In genomic region chr1:198655464-198656121, GRCh38 we compare ENCODE assay signal across 11 cellular contexts. TPM values are rescaled to one million over a fixed set of nuclear protein-coding genes. Genes with fewer than 3 reads are reported as not detected.
A peak's percentile ranks its signal among the peaks of the same experiment; 100 is the strongest.
DNase-seq lines count a peak whose midpoint lies in the region; ATAC-seq, FAIRE-seq and TF ChIP-seq lines count a peak whose summit lies in the region.
"Had no signal": no experiment of that assay in that cellular context is flagged by ENCODE, and none has a peak within 500 bp of the region (broad histone marks: within the 10 kb centered on the region; RNA-seq: fewer than 3 reads in every experiment).

No MANE protein-coding gene starts in this region.

- no peak overlapping the region for H3K9ac ChIP-seq in GM12878 (ENCODE audit: control insufficient read depth, insufficient read depth, low read length)

- SMC1A ChIA-PET in GM12878 (lab: Charles Lee; ENCODE audit: uncharacterized antibody, unreplicated experiment), result interaction anchor here (0.6 to 4.3 kb wide), 10 partner anchors 7 to 483 kb away, joined by 3 to 37 read pairs (median 6); no protein-coding TSS in a partner anchor

- 0% methylated on average over 1 of the region's 1 CpG for WGBS in GM12878 (ENCODE audit: insufficient coverage, insufficient replicate concordance, low lambda C conversion rate, missing lambda C conversion rate)

- no TSS peak for BruUV-seq in GM12878 (replicated peaks; lab: Mats Ljungman, UMichigan)

- H3K79me2 ChIP-seq in GM12878 (ENCODE audit: control insufficient read depth, insufficient read depth, low read length), result peaks cover 45% of the 10 kb centered on the region

- DNase-seq in T-helper 2 cell treated with Interferon-gamma antibody and Interleukin-4, amounts not matched to agents 5 μg/mL and 100 μg/mL, for 36 hours (ENCODE audit: low spot score), result no peak
- no peak for DNase-seq in T-helper 2 cell
- no peak for DNase-seq in GM12878 (ENCODE audit: low read depth, low spot score)
- DNase-seq in stimulated activated naive B cell treated with anti-CD40 and anti-IgM and Interleukin-4, amounts not matched to agents 10 μg/mL and 1 μg/mL and 100 μg/mL, for 72 hours, result no peak
- no peak for DNase-seq in COR-L47 (lab: John Stamatoyannopoulos, UW)
- DNase-seq in DMS79 (lab: John Stamatoyannopoulos, UW), result no peak
- DNase-seq: adrenal gland, RPMI8226, thyroid gland had no signal

- H3K36me3 ChIP-seq in GM12878 (ENCODE audit: control insufficient read depth in 2 of 2, insufficient read depth in 2 of 2, low read length in 1 of 2), result no peaks in the 10 kb centered on the region
- H3K36me3 ChIP-seq: adrenal gland, thyroid gland had no signal

- intact Hi-C loops in GM12878 (cut with micrococcal nuclease; ENCODE audit: unreplicated experiment), result no loop called here

- H3K4me1 ChIP-seq in GM12878 (ENCODE audit: control insufficient read depth, insufficient read depth, low read length), result peaks cover 30% of the 10 kb centered on the region
- H3K4me1 ChIP-seq: thyroid gland had no signal

- no peaks in the 10 kb centered on the region for H3K9me3 Mint-ChIP-seq in T-helper 2 cell treated with Interferon-gamma antibody and Interleukin-4, amounts not matched to agents 5 μg/mL and 100 μg/mL, for 36 hours
- H3K9me3 Mint-ChIP-seq in stimulated activated naive B cell treated with anti-CD40 and anti-IgM and Interleukin-4, amounts not matched to agents 10 μg/mL and 1 μg/mL and 100 μg/mL, for 72 hours, result no peaks in the 10 kb centered on the region

- H3K4me3 Mint-ChIP-seq in T-helper 2 cell treated with Interferon-gamma antibody and Interleukin-4, amounts not matched to agents 5 μg/mL and 100 μg/mL, for 36 hours, result peak overlapping the region; percentile 84
- H3K4me3 Mint-ChIP-seq in stimulated activated naive B cell treated with anti-CD40 and anti-IgM and Interleukin-4, amounts not matched to agents 10 μg/mL and 1 μg/mL and 100 μg/mL, for 72 hours, result peak overlapping the region; percentile 52 to 53

- TF ChIP-seq POLR2A in GM12878 (IDR thresholded peaks at IDR 0.05; ENCODE audit: low read depth, low read length), result no peak

- H2AFZ ChIP-seq in GM12878 (ENCODE audit: control insufficient read depth, low read depth, low read length), result 0 out of 2 replicates have a peak overlapping the region, but pooled peaks have one; percentile 1

- H3K9me3 ChIP-seq in GM12878 (replicated peaks; ENCODE audit: control insufficient read depth, insufficient read depth, low read length), result no peaks in the 10 kb centered on the region
- H3K9me3 ChIP-seq: adrenal gland, thyroid gland had no signal

- no peaks in the 10 kb centered on the region for H3K27me3 ChIP-seq in GM12878 (replicated peaks in 1 of 2; ENCODE audit: control insufficient read depth in 2 of 2, insufficient read depth in 2 of 2, low read length in 1 of 2)
- H3K27me3 ChIP-seq: adrenal gland, thyroid gland had no signal

- peaks cover 67% of the 10 kb centered on the region for H3K4me1 Mint-ChIP-seq in T-helper 2 cell treated with Interferon-gamma antibody and Interleukin-4, amounts not matched to agents 5 μg/mL and 100 μg/mL, for 36 hours (ENCODE audit: low read depth)
- peaks cover 23 to 61% of the 10 kb centered on the region in 2 donors for H3K4me1 Mint-ChIP-seq in stimulated activated naive B cell treated with anti-CD40 and anti-IgM and Interleukin-4, amounts not matched to agents 10 μg/mL and 1 μg/mL and 100 μg/mL, for 72 hours

- TF ChIP-seq RAD21 in GM12878 (IDR thresholded peaks at IDR 0.05; ENCODE audit: insufficient read depth, low read depth, low read length), result no peak

- ATAC-seq in HG03354 (IDR thresholded peaks at IDR 0.05; ENCODE audit: poor library complexity, severe bottlenecking, unreplicated experiment) (peak; percentile 37), GM12878 (peak; percentile 55), HG03432 (IDR thresholded peaks at IDR 0.05; ENCODE audit: unreplicated experiment) (no peak)
- ATAC-seq in stimulated activated naive B cell treated with anti-CD40 and anti-IgM and Interleukin-4, amounts not matched to agents 10 μg/mL and 1 μg/mL and 100 μg/mL, for 72 hours (replicated peaks), result no peak

- POLR2A ChIA-PET in GM12878 (lab: Charles Lee), result interaction anchor here (0.6 to 2.1 kb wide), 8 partner anchors 10 to 483 kb away, joined by 3 to 15 read pairs (median 4); no protein-coding TSS in a partner anchor

- no peak for TF ChIP-seq EP300 in GM12878 (IDR thresholded peaks at IDR 0.05; ENCODE audit: borderline replicate concordance in 1 of 2, control insufficient read depth in 1 of 2, low read depth in 2 of 2, low read length in 2 of 2)

- peak overlapping the region; percentile 90 for H3K4me2 ChIP-seq in GM12878 (ENCODE audit: control insufficient read depth, insufficient read depth)

- H3K27me3 Mint-ChIP-seq in T-helper 2 cell treated with Interferon-gamma antibody and Interleukin-4, amounts not matched to agents 5 μg/mL and 100 μg/mL, for 36 hours (ENCODE audit: low read depth), result no peaks in the 10 kb centered on the region
- H3K27me3 Mint-ChIP-seq in stimulated activated naive B cell treated with anti-CD40 and anti-IgM and Interleukin-4, amounts not matched to agents 10 μg/mL and 1 μg/mL and 100 μg/mL, for 72 hours, result no peaks in the 10 kb centered on the region

- H3K27ac ChIP-seq in GM12878 (ENCODE audit: control insufficient read depth, insufficient read depth), result peak overlapping the region; percentile 29
- H3K27ac ChIP-seq: thyroid gland had no signal

- RAD21 ChIA-PET in GM12878 (lab: Charles Lee; ENCODE audit: unreplicated experiment), result interaction anchor here (0.9 to 3.2 kb wide), 9 partner anchors 12 to 107 kb away, joined by 3 to 26 read pairs (median 3); no protein-coding TSS in a partner anchor

- peak; percentile 69 for FAIRE-seq in GM12878 (lab: Jason Lieb, UNC)

- no peak overlapping the region for H3K4me3 ChIP-seq in GM12878
- H3K4me3 ChIP-seq: adrenal gland, thyroid gland had no signal

- CTCF ChIA-PET in GM12878 (lab: Yijun Ruan, JAX), result interaction anchor here (0.6 to 2.1 kb wide), 4 partner anchors 9 to 34 kb away, joined by 3 to 7 read pairs (median 3); no protein-coding TSS in a partner anchor

- H4K20me1 ChIP-seq in GM12878 (ENCODE audit: control insufficient read depth, insufficient read depth), result no peaks in the 10 kb centered on the region

- in situ Hi-C loops in GM12878 (cut with MboI), result no loop called here

- no peak for TF ChIP-seq CTCF in GM12878 (IDR thresholded peaks at IDR 0.05 in 2 of 3, conservative IDR thresholded peaks at IDR 0.05 in 1 of 3; ENCODE audit: control insufficient read depth in 2 of 3, extremely low read depth in 1 of 3, insufficient read depth in 1 of 3, low read depth in 3 of 3, low read length in 3 of 3)

- H3K36me3 Mint-ChIP-seq in T-helper 2 cell treated with Interferon-gamma antibody and Interleukin-4, amounts not matched to agents 5 μg/mL and 100 μg/mL, for 36 hours (ENCODE audit: low read depth), result peaks cover 50% of the 10 kb centered on the region
- peaks cover 5 to 25% of the 10 kb centered on the region in 2 donors for H3K36me3 Mint-ChIP-seq in stimulated activated naive B cell treated with anti-CD40 and anti-IgM and Interleukin-4, amounts not matched to agents 10 μg/mL and 1 μg/mL and 100 μg/mL, for 72 hours

- peak overlapping the region; percentile 84 for H3K27ac Mint-ChIP-seq in T-helper 2 cell treated with Interferon-gamma antibody and Interleukin-4, amounts not matched to agents 5 μg/mL and 100 μg/mL, for 36 hours
- peak overlapping the region; percentile 70 for H3K27ac Mint-ChIP-seq in stimulated activated naive B cell treated with anti-CD40 and anti-IgM and Interleukin-4, amounts not matched to agents 10 μg/mL and 1 μg/mL and 100 μg/mL, for 72 hours

TF ChIP-seq in GM12878, 131 proteins besides CTCF, POLR2A, EP300 and RAD21 (continues in another document):
- 0 out of 2 replicates have a peak, but pooled peaks have one; percentile 17 for TF ChIP-seq RELB (IDR thresholded peaks at IDR 0.05; ENCODE audit: low read depth)

RNA-seq across cellular contexts. Expression of gene PTPRC, which starts 16.8 kb away (rescaled TPM):
- total RNA-seq in GM12878 (2013; cell fraction: nucleolus; rRNA removed), result 586 and 675 TPM in 2 replicates
- total RNA-seq in GM12878 (2014; rRNA removed) (117 and 136 TPM in 2 replicates), GM12878 (2014; rRNA removed; fragmentation: Illumina TruSeq; extraction: Trizol) (167 and 171 TPM in 2 replicates), GM12878 (2021) (154 and 157 TPM in 2 replicates)
- 57.1 TPM for polyA plus RNA-seq in GM12878 (2011; ENCODE audit: low read depth)
- polyA plus RNA-seq in GM12878 (2011; rRNA removed) (171 and 221 TPM in 2 replicates), GM12878 (2014; fragmentation: Illumina TruSeq; extraction: Trizol) (156 and 163 TPM in 2 replicates), GM12878 (2014; fragmentation: Nextera tagmentation; extraction: Ambion mirVana) (10 to 100 TPM; 72.9 to 73.6 TPM), GM12878 (2014; rRNA removed) (75.1 and 80.9 TPM in 2 replicates), GM12878 (2016; fragmentation: Nextera tagmentation; extraction: Ambion mirVana) (100 to 1,000 TPM; 117 to 119 TPM)
- polyA plus RNA-seq in GM12878 (2011; cell fraction: cytosol; rRNA removed), result 125 and 161 TPM in 2 replicates
- 106 and 128 TPM in 2 replicates for polyA plus RNA-seq in GM12878 (2011; cell fraction: nucleus; rRNA removed)
- polyA plus RNA-seq in GM12878 (2012), result 67.1 and 78.4 TPM in 2 replicates
- 240 and 280 TPM in 2 replicates for polyA minus RNA-seq in GM12878 (2011; rRNA and poly(A)+ RNA removed)
- 70.3 and 72.0 TPM in 2 replicates for polyA minus RNA-seq in GM12878 (2011; cell fraction: cytosol; rRNA and poly(A)+ RNA removed)
- polyA minus RNA-seq in GM12878 (2011; cell fraction: nucleus; rRNA and poly(A)+ RNA removed), result 150 and 243 TPM in 2 replicates

Comparison
In these comparisons a context has a peak if more than half of its experiments do, and no peak if none do; other contexts are left out.
1. ATAC-seq: peak in HG03354 (single experiment) and GM12878 (single experiment); none in stimulated activated naive B cell treated with anti-CD40 and anti-IgM and Interleukin-4, amounts not matched to agents 10 μg/mL and 1 μg/mL and 100 μg/mL, for 72 hours (0 of 2) and HG03432 (single experiment).